ENCODE assay signal across 10 cellular contexts in genomic region chr9:71758785-71759184, GRCh38. TPM values are rescaled to one million over a fixed set of nuclear protein-coding genes. Genes with fewer than 3 reads are reported as not detected.
DNase-seq lines count a peak whose midpoint lies in the region; ATAC-seq and TF ChIP-seq lines count a peak whose summit lies in the region.
"Had no signal": no experiment of that assay in that cellular context is flagged by ENCODE, and none has a peak within 500 bp of the region (broad histone marks: within the 10 kb centered on the region; RNA-seq: fewer than 3 reads in every experiment).

No MANE protein-coding gene starts in this region.

- no peak for TF ChIP-seq CTCF in CD8-positive, alpha-beta T cell (IDR thresholded peaks at IDR 0.05)

- no peaks in the 10 kb centered on the region for H3K27me3 Mint-ChIP-seq in CD8-positive, alpha-beta T cell (ENCODE audit: low read depth)

- POLR2A ChIA-PET in CD8-positive, alpha-beta T cell (lab: Charles Lee): no interaction called here

- peaks cover 55% of the 10 kb centered on the region for H3K4me1 ChIP-seq in CD8-positive, alpha-beta T cell (ENCODE audit: insufficient read depth, low read length)

- CTCF ChIA-PET in CD8-positive, alpha-beta T cell (lab: Charles Lee): interaction anchor here (0.6 kb wide), 1 partner anchor 177 kb away, joined by 4 read pairs; no protein-coding TSS in a partner anchor

- H3K27me3 ChIP-seq in CD8-positive, alpha-beta T cell (ENCODE audit: insufficient read depth, low read length): no peaks in the 10 kb centered on the region

- no peak for DNase-seq in CD8-positive, alpha-beta T cell
- DNase-seq in HuH-7 (ENCODE audit: low spot score) (peak; percentile 46), SHP77 treated with DMSO at 0.1 percent for 48 hours (lab: John Stamatoyannopoulos, UW) (peak; percentile 35), left lobe of liver (ENCODE audit: low spot score) (no peak), sciatic nerve (ENCODE audit: low spot score) (no peak), NCI-H1694 treated with DMSO at 0.1 percent for 48 hours (lab: John Stamatoyannopoulos, UW) (no peak)
- DNase-seq: activated gamma-delta T cell; stimulated activated CD4-positive, alpha-beta T cell treated with anti-CD3 and anti-CD28 coated beads, Interleukin-1b, Interleukin-23, amount 100 ng/mL, for 48 hours had no signal

- H3K36me3 Mint-ChIP-seq in CD8-positive, alpha-beta T cell: peaks cover 17% of the 10 kb centered on the region

- no peak overlapping the region for H3K27ac Mint-ChIP-seq in CD8-positive, alpha-beta T cell

- no peak overlapping the region for H3K4me3 Mint-ChIP-seq in CD8-positive, alpha-beta T cell

- H3K27ac ChIP-seq in CD8-positive, alpha-beta T cell (ENCODE audit: low read depth, low read length): no peak overlapping the region

- peaks cover 85% of the 10 kb centered on the region for H3K4me1 Mint-ChIP-seq in CD8-positive, alpha-beta T cell (ENCODE audit: low read depth)

- intact Hi-C loops in CD8-positive, alpha-beta T cell (cut with DNase I, micrococcal nuclease): loop anchor here (2.0 kb wide), 2 partner anchors 20 to 266 kb away; no protein-coding TSS in a partner anchor
- intact Hi-C loops in sciatic nerve (cut with DNase I): no loop called here

- no peak overlapping the region for H3K4me3 ChIP-seq in CD8-positive, alpha-beta T cell (ENCODE audit: low read depth, low read length)

- no peaks in the 10 kb centered on the region for H3K9me3 ChIP-seq in CD8-positive, alpha-beta T cell (ENCODE audit: low read length)

- H3K36me3 ChIP-seq in CD8-positive, alpha-beta T cell (ENCODE audit: insufficient read depth, low read length): no peaks in the 10 kb centered on the region

- H3K9me3 Mint-ChIP-seq in CD8-positive, alpha-beta T cell: no peaks in the 10 kb centered on the region

- ATAC-seq in CD8-positive, alpha-beta T cell: peak; percentile 18
- peak; percentile 70 for ATAC-seq in left lobe of liver
- ATAC-seq in HG02981 (IDR thresholded peaks at IDR 0.05; ENCODE audit: unreplicated experiment): no peak
- ATAC-seq in GM18520 (IDR thresholded peaks at IDR 0.05; ENCODE audit: unreplicated experiment): no peak
- no peak for ATAC-seq in sciatic nerve

RNA-seq across cellular contexts. Expression of gene CEMIP2, which starts 9.5 kb away (rescaled TPM):
- 100 to 1,000 TPM; 286 to 313 TPM for total RNA-seq in CD8-positive, alpha-beta T cell
- total RNA-seq in left lobe of liver (43.3 TPM), sciatic nerve (111 TPM)

Comparison
In these comparisons a context has a peak if more than half of its experiments do, and no peak if none do; other contexts are left out.
1. ATAC-seq: peak in CD8-positive, alpha-beta T cell (single experiment) and left lobe of liver (single experiment); none in HG02981 (single experiment), GM18520 (single experiment) and sciatic nerve (single experiment).
2. DNase-seq: peak in HuH-7 (single experiment) and SHP77 treated with DMSO at 0.1 percent for 48 hours (single experiment); none in CD8-positive, alpha-beta T cell (0 of 7), left lobe of liver (single experiment), sciatic nerve (single experiment) and NCI-H1694 treated with DMSO at 0.1 percent for 48 hours (single experiment).